8 cellular contexts compared by ENCODE assay signal in genomic region chr1:151146416-151147131, GRCh38. TPM values are rescaled to one million over a fixed set of nuclear protein-coding genes. Genes with fewer than 3 reads are reported as not detected.
DNase-seq lines count a peak whose midpoint lies in the region; ATAC-seq and TF ChIP-seq lines count a peak whose summit lies in the region.

TSS of gene SEMA6C (minus strand) at chr1:151146631. CDS start at chr1:151142621, 4,010 bp downstream.

- peaks cover 8 to 17% of the 10 kb centered on the region in 2 experiments; a peak in 3 of 4 replicates for H3K4me1 ChIP-seq in HCT116 (ENCODE audit: control insufficient read depth in 1 of 2, insufficient read depth in 2 of 2, low read length in 2 of 2)
- H3K4me1 ChIP-seq in MM.1S (ENCODE audit: low read length), result peaks cover 8% of the 10 kb centered on the region; the same call in 1 of the 2 replicates

- H4K20me1 ChIP-seq in HCT116 (ENCODE audit: insufficient read depth) (no peaks in the 10 kb centered on the region), MM.1S (ENCODE audit: insufficient read depth, low read length) (no peaks in the 10 kb centered on the region)

- H3K4me2 ChIP-seq in HCT116 (ENCODE audit: low read length) (peak within 1 kb of the TSS; percentile 91), MM.1S (ENCODE audit: low read depth, low read length) (peak within 1 kb of the TSS; percentile 100)

- H3K9me2 ChIP-seq in HCT116 (ENCODE audit: insufficient read depth) (no peaks in the 10 kb centered on the region), MM.1S (replicated peaks; ENCODE audit: insufficient read depth, low read length) (no peaks in the 10 kb centered on the region)

- H3K9me3 Mint-ChIP-seq in neural crest cell, result no peaks in the 10 kb centered on the region
- no peaks in the 10 kb centered on the region for H3K9me3 Mint-ChIP-seq in stimulated activated naive CD8-positive, alpha-beta T cell treated with anti-CD3 and anti-CD28 coated beads, Interleukin-15, amount 100 ng/mL, for 72 hours

- H3K79me2 ChIP-seq in HCT116 (ENCODE audit: insufficient read depth, low read length), result no peaks in the 10 kb centered on the region
- no peaks in the 10 kb centered on the region for H3K79me2 ChIP-seq in MM.1S (ENCODE audit: low read length)

- no peak for TF ChIP-seq CTCF in HCT116 (IDR thresholded peaks at IDR 0.05 in 2 of 3, conservative IDR thresholded peaks at IDR 0.05 in 1 of 3; ENCODE audit: borderline replicate concordance in 1 of 3, insufficient read depth in 1 of 3, low read depth in 2 of 3, low read length in 2 of 3)
- TF ChIP-seq CTCF in MM.1S (IDR thresholded peaks at IDR 0.05; ENCODE audit: low read length), result no peak
- no peak for TF ChIP-seq CTCF in fibroblast of villous mesenchyme (IDR thresholded peaks at IDR 0.05; ENCODE audit: insufficient read depth, low read depth, low read length)
- no peak for TF ChIP-seq CTCF in neural crest cell (conservative IDR thresholded peaks at IDR 0.05)

- H3K27me3 ChIP-seq in HCT116 (ENCODE audit: insufficient read depth, low read length) (no peaks in the 10 kb centered on the region), MM.1S (replicated peaks; ENCODE audit: insufficient read depth, low read length) (peaks cover 15% of the 10 kb centered on the region)

- in situ Hi-C loops in G401 (cut with HindIII; ENCODE audit: low sequenced_read_pairs), result no loop called here

- no peaks in the 10 kb centered on the region for H3K36me3 ChIP-seq in HCT116 (ENCODE audit: control insufficient read depth in 1 of 2, insufficient read depth in 2 of 2, low read length in 2 of 2)
- H3K36me3 ChIP-seq in MM.1S (replicated peaks; ENCODE audit: insufficient read depth, low read length), result no peaks in the 10 kb centered on the region

- RAD21 ChIA-PET in HCT116 (lab: Charles Lee; ENCODE audit: low non-redundant PET in 1 of 2, low total read pairs in 2 of 2, uncharacterized antibody in 2 of 2, unreplicated experiment in 2 of 2), result no interaction called here

- H3K27me3 Mint-ChIP-seq in neural crest cell (ENCODE audit: low read depth), result peaks cover 3% of the 10 kb centered on the region
- H3K27me3 Mint-ChIP-seq in stimulated activated naive CD8-positive, alpha-beta T cell treated with anti-CD3 and anti-CD28 coated beads, Interleukin-15, amount 100 ng/mL, for 72 hours, result peaks cover 10% of the 10 kb centered on the region

- peak; percentile 100 for ATAC-seq in HCT116
- ATAC-seq in stimulated activated naive CD8-positive, alpha-beta T cell treated with anti-CD3 and anti-CD28 coated beads, Interleukin-15, amount 100 ng/mL, for 72 hours, result peak; percentile 99

- CTCF ChIA-PET in HCT116 (lab: Charles Lee), result no interaction called here

- H3K9ac ChIP-seq in HCT116 (ENCODE audit: low read length) (peak within 1 kb of the TSS; percentile 59), MM.1S (ENCODE audit: low read length) (peak within 1 kb of the TSS; percentile 56; the same call in 1 of the 2 replicates)

- H3K27ac Mint-ChIP-seq in neural crest cell (ENCODE audit: unreplicated experiment), result no peak within 1 kb of the TSS
- peak within 1 kb of the TSS; percentile 75 to 80 for H3K27ac Mint-ChIP-seq in stimulated activated naive CD8-positive, alpha-beta T cell treated with anti-CD3 and anti-CD28 coated beads, Interleukin-15, amount 100 ng/mL, for 72 hours

- H3K36me3 Mint-ChIP-seq in neural crest cell (ENCODE audit: low read depth), result no peaks in the 10 kb centered on the region

- H3K4me3 ChIP-seq in HCT116 (replicated peaks in 1 of 2; ENCODE audit: low read depth in 1 of 2, low read length in 2 of 2) (peak within 1 kb of the TSS; percentile 50 to 68), MM.1S (ENCODE audit: low read length) (peak within 1 kb of the TSS; percentile 96), fibroblast of villous mesenchyme (ENCODE audit: low read depth, low read length) (peak within 1 kb of the TSS; percentile 60)

- BruUV-seq in HCT116 (replicated peaks; lab: Mats Ljungman, UMichigan), result no TSS peak

- H2AFZ ChIP-seq in HCT116 (ENCODE audit: low read depth, low read length, poor library complexity, severe bottlenecking), result no peak within 1 kb of the TSS
- H2AFZ ChIP-seq in MM.1S (ENCODE audit: low read length), result peak within 1 kb of the TSS; percentile 99

- H3K4me3 Mint-ChIP-seq in neural crest cell, result peak within 1 kb of the TSS; percentile 88
- H3K4me3 Mint-ChIP-seq in stimulated activated naive CD8-positive, alpha-beta T cell treated with anti-CD3 and anti-CD28 coated beads, Interleukin-15, amount 100 ng/mL, for 72 hours, result peak within 1 kb of the TSS; percentile 90 to 96

- POLR2A ChIA-PET in HCT116 (lab: Charles Lee), result no interaction called here

- peak; percentile 98 for DNase-seq in G401 (ENCODE audit: low spot score)
- peak; percentile 65 for DNase-seq in HCT116 (ENCODE audit: low read depth, low spot score)
- peak; percentile 92 for DNase-seq in MM.1S
- DNase-seq in SIG-M5 (lab: John Stamatoyannopoulos, UW), result peak; percentile 50
- peak; percentile 82 for DNase-seq in activated gamma-delta T cell treated with anti-CD3 and anti-CD28 coated beads, Interleukin-2, amount 50 U/mL, for 16 hours (ENCODE audit: low read depth)
- DNase-seq in fibroblast of villous mesenchyme (ENCODE audit: low read depth), result peak; percentile 90
- peak; percentile 80 for DNase-seq in neural crest cell (ENCODE audit: low read depth, low spot score)
- peak; percentile 82 to 86 for DNase-seq in stimulated activated naive CD8-positive, alpha-beta T cell treated with anti-CD3 and anti-CD28 coated beads, Interleukin-15, amount 100 ng/mL, for 72 hours

- TF ChIP-seq RAD21 in HCT116 (IDR thresholded peaks at IDR 0.05; ENCODE audit: low read depth), result no peak

- H3K27ac ChIP-seq in HCT116 (ENCODE audit: low read depth, low read length), result peak within 1 kb of the TSS; percentile 13; the same call in 1 of the 2 replicates
- H3K27ac ChIP-seq in MM.1S (ENCODE audit: low read length), result no peak within 1 kb of the TSS

- no peak for TF ChIP-seq POLR2A in HCT116 (IDR thresholded peaks at IDR 0.05; ENCODE audit: borderline replicate concordance, extremely low read depth, insufficient read depth, insufficient read length)

- H3F3A ChIP-seq in MM.1S (ENCODE audit: insufficient read depth, low read length), result no peaks in the 10 kb centered on the region

- intact Hi-C loops in HCT116 (cut with micrococcal nuclease), result no loop called here

- H3K4me1 Mint-ChIP-seq in neural crest cell, result peaks cover 38% of the 10 kb centered on the region
- H3K4me1 Mint-ChIP-seq in stimulated activated naive CD8-positive, alpha-beta T cell treated with anti-CD3 and anti-CD28 coated beads, Interleukin-15, amount 100 ng/mL, for 72 hours, result peaks cover 23% of the 10 kb centered on the region

- H3K9me3 ChIP-seq in HCT116 (ENCODE audit: control insufficient read depth in 1 of 2, insufficient read depth in 1 of 2, low read depth in 1 of 2, low read length in 2 of 2) (no peaks in the 10 kb centered on the region), MM.1S (replicated peaks; ENCODE audit: insufficient read depth, low read length) (no peaks in the 10 kb centered on the region)

TF ChIP-seq in HCT116, 20 proteins besides CTCF, POLR2A, EP300 and RAD21:
- TF ChIP-seq SP1 (IDR thresholded peaks at IDR 0.05; ENCODE audit: low read depth), result peak; percentile 49
- TF ChIP-seq ATF3 (IDR thresholded peaks at IDR 0.05), result no peak
- TF ChIP-seq POLR2AphosphoS5 (IDR thresholded peaks at IDR 0.05; ENCODE audit: low read depth, low read length), result peak; percentile 80

RNA-seq across cellular contexts. Expression of gene SEMA6C, which starts in this region (rescaled TPM):
- total RNA-seq in G401 (2014; rRNA removed; shearing (Covaris generic)), result 2.0 TPM in 2 replicates
- 8.2 TPM for total RNA-seq in HCT116 (2021; ENCODE audit: unreplicated experiment)
- 4.8 and 6.5 TPM in 2 replicates for polyA plus RNA-seq in HCT116 (2012)
- total RNA-seq in fibroblast of villous mesenchyme, result 0.86 and 1.3 TPM in 2 replicates
- total RNA-seq in neural crest cell, result 30.7 and 33.7 TPM in 2 replicates
